In the genomic region with DNA sequence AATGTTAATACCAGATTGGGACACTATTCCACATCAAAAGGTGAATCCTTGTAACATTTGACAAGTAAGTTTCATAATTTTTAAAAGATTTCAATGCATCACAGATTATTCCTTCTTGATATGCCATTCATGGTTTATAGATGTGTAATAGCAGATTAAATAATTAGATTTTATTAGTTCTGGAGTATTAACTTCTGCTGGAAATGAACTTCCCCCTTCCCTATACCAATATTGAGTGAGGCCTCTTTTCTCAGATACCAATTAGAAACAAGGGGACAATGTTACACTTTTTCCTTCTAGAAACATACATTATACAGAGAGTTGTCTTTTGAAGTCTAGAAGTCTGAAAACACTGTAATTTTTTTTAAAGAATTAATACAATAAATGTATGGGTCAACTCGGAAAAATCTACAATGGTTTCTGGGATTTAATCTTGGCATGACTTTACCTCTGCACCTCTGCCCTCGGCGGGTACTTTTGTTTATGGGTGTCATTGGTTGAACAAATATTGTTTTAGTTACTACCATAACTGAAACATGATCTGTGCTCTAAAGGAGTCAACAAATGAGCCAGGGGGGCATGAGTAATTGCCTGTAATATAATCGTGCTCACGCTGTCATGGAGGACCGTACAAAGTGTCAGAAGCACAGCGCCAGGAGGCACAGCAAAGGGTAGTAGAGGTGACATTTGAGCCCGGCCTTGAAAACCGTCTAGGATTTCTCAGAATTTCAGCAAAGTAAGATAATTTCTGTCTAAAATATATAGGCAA, we compare ENCODE assay signal across 12 cellular contexts. TPM values are rescaled to one million over a fixed set of nuclear protein-coding genes. Genes with fewer than 3 reads are reported as not detected.
DNase-seq lines count a peak whose midpoint lies in the region; ATAC-seq and TF ChIP-seq lines count a peak whose summit lies in the region.
"Had no signal": no experiment of that assay in that cellular context is flagged by ENCODE, and none has a peak within 500 bp of the region (broad histone marks: within the 10 kb centered on the region; RNA-seq: fewer than 3 reads in every experiment).

No MANE protein-coding gene starts in this region.

- DNase-seq in NCI-H187 treated with DMSO at 0.1 percent for 48 hours (lab: John Stamatoyannopoulos, UW) (peak; percentile 6), NCI-H187 (lab: John Stamatoyannopoulos, UW) (no peak), NCI-H2029 (lab: John Stamatoyannopoulos, UW) (peak; percentile 91), SJCRH30 (peak; percentile 22 to 57), renal cortical epithelial cell (ENCODE audit: low read depth) (peak; percentile 49), ascending aorta (ENCODE audit: low spot score in 2 of 2) (no peak)
- DNase-seq: caudate nucleus; naive thymus-derived CD4-positive, alpha-beta T cell; OCI-M1 had no signal

- H3K27me3 ChIP-seq in SJCRH30 (no peaks in the 10 kb centered on the region), ascending aorta (no peaks in the 10 kb centered on the region)

- H3K4me1 ChIP-seq in SJCRH30: no peaks in the 10 kb centered on the region; the same call in 1 of the 2 replicates
- peaks cover 0 to 1% of the 10 kb centered on the region in 2 donors for H3K4me1 ChIP-seq in ascending aorta

- H3K4me3 ChIP-seq in SJCRH30 (no peak overlapping the region), ascending aorta (no peak overlapping the region)

- H3K9me3 ChIP-seq in SJCRH30 (replicated peaks) (no peaks in the 10 kb centered on the region), ascending aorta (no peaks in the 10 kb centered on the region)

- intact Hi-C loops in ascending aorta (cut with DNase I): no loop called here

- no peak for ATAC-seq in GM18870 (IDR thresholded peaks at IDR 0.05; ENCODE audit: unreplicated experiment)
- no peak for ATAC-seq in GM21737 (IDR thresholded peaks at IDR 0.05; ENCODE audit: unreplicated experiment)
- ATAC-seq: naive thymus-derived CD4-positive, alpha-beta T cell had no signal

- TF ChIP-seq CTCF in ascending aorta (IDR thresholded peaks at IDR 0.05): no peak

- no peaks in the 10 kb centered on the region for H3K36me3 ChIP-seq in SJCRH30
- H3K36me3 ChIP-seq in ascending aorta: peaks cover 0 to 10% of the 10 kb centered on the region in 2 donors

- H3K27ac ChIP-seq in SJCRH30 (no peak overlapping the region), ascending aorta (no peak overlapping the region)
- H3K27ac ChIP-seq: 22Rv1 had no signal

RNA-seq across cellular contexts. Expression of gene LRRC37B, which starts 8.2 kb away (rescaled TPM):
- 10.8 and 13.2 TPM in 2 replicates for total RNA-seq in SJCRH30 (2014; rRNA removed; shearing (Covaris generic))
- total RNA-seq in renal cortical epithelial cell (5.6 and 8.3 TPM in 2 replicates), ascending aorta (0.75 TPM)

Comparison
In these comparisons a context has a peak if more than half of its experiments do, and no peak if none do; other contexts are left out.
1. DNase-seq: peak in NCI-H187 treated with DMSO at 0.1 percent for 48 hours (single experiment), NCI-H2029 (single experiment), SJCRH30 (2 of 2) and renal cortical epithelial cell (single experiment); none in NCI-H187 (0 of 2) and ascending aorta (0 of 2).